1 cellular context compared by ENCODE assay signal in genomic region chr2:164937864-164938401, GRCh38.
TF ChIP-seq lines count a peak whose summit lies in the region.

No MANE protein-coding gene starts in this region.

TF ChIP-seq in SK-N-SH treated with all-trans-retinoic acid at 6 μM for 48 hours, 23 proteins besides CTCF, POLR2A, EP300 and RAD21 (continued from another document):
- TF ChIP-seq BACH2 (CRISPR knock-in tag; IDR thresholded peaks at IDR 0.05; ENCODE audit: borderline replicate concordance): no peak
- TF ChIP-seq TSHZ2 (CRISPR knock-in tag; IDR thresholded peaks at IDR 0.05): no peak
- TF ChIP-seq ZNF8 (CRISPR knock-in tag; IDR thresholded peaks at IDR 0.05): no peak
- TF ChIP-seq ZNF565 (CRISPR knock-in tag; conservative IDR thresholded peaks at IDR 0.05; ENCODE audit: low read depth): no peak
- no peak for TF ChIP-seq TCF4 (CRISPR knock-in tag; IDR thresholded peaks at IDR 0.05; ENCODE audit: borderline replicate concordance)
- no peak for TF ChIP-seq RARB (CRISPR knock-in tag; IDR thresholded peaks at IDR 0.05)
- TF ChIP-seq OSR1 (CRISPR knock-in tag; IDR thresholded peaks at IDR 0.05): no peak
- no peak for TF ChIP-seq ZFP3 (CRISPR knock-in tag; IDR thresholded peaks at IDR 0.05)
- no peak for TF ChIP-seq ZFP30 (CRISPR knock-in tag; IDR thresholded peaks at IDR 0.05)
